In genomic region chr5:147853372-147853987, GRCh38 we compare ENCODE assay signal across 2 cellular contexts.
TF ChIP-seq lines count a peak whose summit lies in the region.

No MANE protein-coding gene starts in this region.

TF ChIP-seq in GM23338, 12 proteins besides CTCF, POLR2A, EP300 and RAD21:
- TF ChIP-seq CREB1 (CRISPR knock-in tag; IDR thresholded peaks at IDR 0.05; ENCODE audit: low read depth) (no peak), ZNF331 (CRISPR knock-in tag; IDR thresholded peaks at IDR 0.05; ENCODE audit: low read depth) (no peak), STAT1 (IDR thresholded peaks at IDR 0.05; ENCODE audit: unreplicated experiment) (no peak), JUNB (IDR thresholded peaks at IDR 0.05; ENCODE audit: unreplicated experiment) (no peak), ETS1 (IDR thresholded peaks at IDR 0.05) (no peak), ZNF114 (CRISPR knock-in tag; IDR thresholded peaks at IDR 0.05) (no peak), EZH2 (IDR thresholded peaks at IDR 0.05; ENCODE audit: low read depth, unreplicated experiment) (no peak), POLR2AphosphoS5 (IDR thresholded peaks at IDR 0.05; ENCODE audit: low read depth) (no peak), ZNF462 (CRISPR knock-in tag; IDR thresholded peaks at IDR 0.05) (no peak), EZH2phosphoT487 (IDR thresholded peaks at IDR 0.05; ENCODE audit: unreplicated experiment) (no peak), REST (IDR thresholded peaks at IDR 0.05; ENCODE audit: unreplicated experiment) (no peak), NANOG (IDR thresholded peaks at IDR 0.05; ENCODE audit: borderline replicate concordance) (no peak)

TF ChIP-seq in H1, 55 proteins besides CTCF, POLR2A, EP300 and RAD21:
- TF ChIP-seq SP4 (IDR thresholded peaks at IDR 0.05; ENCODE audit: low read length) (0 out of 2 replicates have a peak, but pooled peaks have one; percentile 15), JUN (IDR thresholded peaks at IDR 0.05; ENCODE audit: low read depth, low read length) (no peak), SAP30 (IDR thresholded peaks at IDR 0.05; ENCODE audit: insufficient read depth, insufficient replicate concordance, low read length) (no peak), CEBPB (IDR thresholded peaks at IDR 0.05; ENCODE audit: low read depth, low read length) (no peak), CHD2 (IDR thresholded peaks at IDR 0.05; ENCODE audit: low read length) (0 out of 2 replicates have a peak, but pooled peaks have one; percentile 8), ATF2 (IDR thresholded peaks at IDR 0.05; ENCODE audit: low read length) (peak; percentile 75; the same call in 1 of the 2 replicates), EGR1 (IDR thresholded peaks at IDR 0.05; ENCODE audit: borderline replicate concordance, low read depth, low read length) (0 out of 2 replicates have a peak, but pooled peaks have one; percentile 2), RNF2 (IDR thresholded peaks at IDR 0.05; ENCODE audit: borderline replicate concordance, low read depth, low read length, missing control alignments, poor library complexity, severe bottlenecking) (no peak), POLR2AphosphoS5 (IDR thresholded peaks at IDR 0.05; ENCODE audit: low read depth, low read length) (peak; percentile 80)
TF ChIP-seq in H1: peak in this region for 5.
